ENCODE assay signal across 9 cellular contexts in the genomic region with DNA sequence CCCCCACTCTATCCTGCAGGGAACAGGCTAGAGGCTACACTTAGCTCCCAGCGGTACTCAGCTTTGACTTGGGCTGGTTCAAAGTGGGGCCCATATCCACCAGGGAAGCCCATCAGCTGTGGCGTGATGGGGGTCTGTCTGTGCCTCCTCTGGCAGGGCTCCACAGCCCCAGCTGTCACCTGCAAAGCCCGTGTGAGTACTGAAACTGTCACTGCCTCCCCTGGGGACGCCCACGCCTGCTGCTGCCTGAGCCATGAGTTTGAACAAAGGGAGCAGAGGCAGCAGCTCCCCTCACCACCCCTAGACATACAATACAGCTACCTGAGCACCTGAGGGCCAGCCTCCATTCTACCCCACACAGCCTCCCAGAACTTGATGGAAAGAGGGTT. TPM values are rescaled to one million over a fixed set of nuclear protein-coding genes. Genes with fewer than 3 reads are reported as not detected.
A peak's percentile ranks its signal among the peaks of the same experiment; 100 is the strongest.
DNase-seq lines count a peak whose midpoint lies in the region; ATAC-seq and TF ChIP-seq lines count a peak whose summit lies in the region.
"Had no signal": no experiment of that assay in that cellular context is flagged by ENCODE, and none has a peak within 500 bp of the region (broad histone marks: within the 10 kb centered on the region; RNA-seq: fewer than 3 reads in every experiment).

No MANE protein-coding gene starts in this region.

- TF ChIP-seq CTCF in HFF-Myc (IDR thresholded peaks at IDR 0.05; ENCODE audit: low read depth, low read length, missing control alignments) (no peak), PC-3 (conservative IDR thresholded peaks at IDR 0.05; ENCODE audit: low read depth, low read length) (no peak)

- H3K36me3 ChIP-seq in PC-3 (ENCODE audit: low read depth, low read length), result no peaks in the 10 kb centered on the region
- H3K36me3 ChIP-seq in rectal smooth muscle tissue (ENCODE audit: control insufficient read depth, insufficient read depth, low read length), result no peaks in the 10 kb centered on the region

- no peaks in the 10 kb centered on the region for H3K9me3 ChIP-seq in PC-3 (ENCODE audit: low read length)

- peaks cover 11% of the 10 kb centered on the region for H3K79me2 ChIP-seq in PC-3 (ENCODE audit: low read length)

- no peaks in the 10 kb centered on the region for H3K27me3 Mint-ChIP-seq in central memory CD8-positive, alpha-beta T cell

- no peak overlapping the region for H3K27ac ChIP-seq in PC-3 (ENCODE audit: low read length)
- H3K27ac ChIP-seq in rectal smooth muscle tissue (ENCODE audit: low read depth, low read length), result no peak overlapping the region

- H3K4me1 Mint-ChIP-seq in central memory CD8-positive, alpha-beta T cell, result peaks cover 27% of the 10 kb centered on the region

- no peak overlapping the region for H3K27ac Mint-ChIP-seq in central memory CD8-positive, alpha-beta T cell (ENCODE audit: low read depth)

- H3K4me3 ChIP-seq in HFF-Myc (replicated peaks; ENCODE audit: low read depth, low read length) (peak overlapping the region; percentile 40), PC-3 (ENCODE audit: low read length) (peak overlapping the region; percentile 68), rectal smooth muscle tissue (ENCODE audit: low read length) (peak overlapping the region; percentile 62)

- H3K9ac ChIP-seq in PC-3 (ENCODE audit: low read length) (peak overlapping the region; percentile 81), rectal smooth muscle tissue (ENCODE audit: low read length) (peak overlapping the region; percentile 16)

- peaks cover 18% of the 10 kb centered on the region for H3K4me1 ChIP-seq in PC-3 (ENCODE audit: insufficient read depth, low read length)
- no peaks in the 10 kb centered on the region for H3K4me1 ChIP-seq in rectal smooth muscle tissue (ENCODE audit: control insufficient read depth, insufficient read depth, low read length)

- no peaks in the 10 kb centered on the region for H3K9me3 Mint-ChIP-seq in central memory CD8-positive, alpha-beta T cell

- POLR2A ChIA-PET in PC-3 (lab: Charles Lee; ENCODE audit: unreplicated experiment), result interaction anchor here (0.5 kb wide), 1 partner anchor 17 kb away, joined by 3 read pairs; a partner anchor contains a TSS

- intact Hi-C loops in PC-3 (cut with micrococcal nuclease), result loop anchor here (1.0 kb wide), 1 partner anchor 16 kb away; no protein-coding TSS in a partner anchor

- DNase-seq in HFF-Myc (ENCODE audit: extremely low read depth, low read depth) (no peak), PC-3 (no peak), amygdala (lab: John Stamatoyannopoulos, UW) (no peak), ACHN (no peak), medulla oblongata (ENCODE audit: extremely low spot score) (no peak)
- no peak for DNase-seq in central memory CD8-positive, alpha-beta T cell (ENCODE audit: low spot score in 2 of 2)

- in situ Hi-C loops in ACHN (cut with HindIII; ENCODE audit: low pct_ligation_motif_present, low pct_unique_long_range_greater_than_20kb, low sequenced_read_pairs), result no loop called here

- H3K27me3 ChIP-seq in PC-3 (ENCODE audit: low read length) (no peaks in the 10 kb centered on the region), rectal smooth muscle tissue (ENCODE audit: control insufficient read depth, insufficient read depth, low read length) (no peaks in the 10 kb centered on the region)

- CTCF ChIA-PET in PC-3 (lab: Charles Lee), result no interaction called here

- peak overlapping the region; percentile 74 for H3K4me3 Mint-ChIP-seq in central memory CD8-positive, alpha-beta T cell

- ATAC-seq in GM18498 (IDR thresholded peaks at IDR 0.05; ENCODE audit: unreplicated experiment) (peak; percentile 45), PC-3 (no peak)
- ATAC-seq in central memory CD8-positive, alpha-beta T cell (replicated peaks; ENCODE audit: extremely low read depth, poor library complexity, severe bottlenecking), result no peak

- H3K4me2 ChIP-seq in PC-3 (ENCODE audit: low read length), result peak overlapping the region; percentile 92

- no peaks in the 10 kb centered on the region for H3K9me2 ChIP-seq in PC-3 (replicated peaks; ENCODE audit: low read length)

- H3K36me3 Mint-ChIP-seq in central memory CD8-positive, alpha-beta T cell (ENCODE audit: insufficient read depth), result peaks cover 5% of the 10 kb centered on the region

- no peaks in the 10 kb centered on the region for H4K20me1 ChIP-seq in PC-3 (ENCODE audit: low read length)

- peak overlapping the region; percentile 90; the same call in 1 of the 2 replicates for H2AFZ ChIP-seq in PC-3 (ENCODE audit: low read length)

- H3F3A ChIP-seq in PC-3 (ENCODE audit: low read length, unreplicated experiment), result no peaks in the 10 kb centered on the region

- BruUV-seq in PC-3 (replicated peaks; lab: Mats Ljungman, UMichigan), result no TSS peak

RNA-seq across cellular contexts. Expression of a gene that starts 5.0 kb away (rescaled TPM):
- 0.18 TPM in 1 of 2 replicates, not detected in the other for total RNA-seq in PC-3 (2014; rRNA removed)
- total RNA-seq: SK-MEL-5 had no signal

RNA-seq across cellular contexts. Expression of a gene that starts 16.4 kb away (rescaled TPM):
- total RNA-seq in PC-3 (2014; rRNA removed), result 46.5 and 59.3 TPM in 2 replicates

RNA-seq across cellular contexts. Expression of a gene that starts 31.0 kb away (rescaled TPM):
- total RNA-seq in PC-3 (2014; rRNA removed), result 78.9 and 94.9 TPM in 2 replicates

RNA-seq across cellular contexts. Expression of a gene that starts 41.2 kb away (rescaled TPM):
- total RNA-seq in PC-3 (2014; rRNA removed), result 101 and 113 TPM in 2 replicates

RNA-seq across cellular contexts. Expression of a gene that starts 51.6 kb away (rescaled TPM):
- total RNA-seq in PC-3 (2014; rRNA removed), result 80.4 and 85.0 TPM in 2 replicates
